Comparison of ENCODE assay signal across 16 cellular contexts in genomic region chr20:35385733-35386132, GRCh38. TPM values are rescaled to one million over a fixed set of nuclear protein-coding genes. Genes with fewer than 3 reads are reported as not detected.
DNase-seq lines count a peak whose midpoint lies in the region; FAIRE-seq and TF ChIP-seq lines count a peak whose summit lies in the region.
"Had no signal": no experiment of that assay in that cellular context is flagged by ENCODE, and none has a peak within 500 bp of the region (broad histone marks: within the 10 kb centered on the region; RNA-seq: fewer than 3 reads in every experiment).

No MANE protein-coding gene starts in this region.

- H3K36me3 ChIP-seq in astrocyte (ENCODE audit: insufficient read depth, low read length), result peaks cover 24% of the 10 kb centered on the region
- H3K36me3 ChIP-seq in mesenchymal stem cell (ENCODE audit: control insufficient read depth in 1 of 2, insufficient read depth in 2 of 2, low read depth in 1 of 2, low read length in 2 of 2), result peaks cover 20 to 42% of the 10 kb centered on the region in 2 experiments

- peak overlapping the region; percentile 75 for H2AK5ac ChIP-seq in mesenchymal stem cell (ENCODE audit: low read length, severe bottlenecking)

- no peaks in the 10 kb centered on the region for H4K20me1 ChIP-seq in astrocyte (ENCODE audit: insufficient read depth, low read length)

- H3K4me1 Mint-ChIP-seq in astrocyte (ENCODE audit: low read depth, unreplicated experiment), result peaks cover 16% of the 10 kb centered on the region

- H4K8ac ChIP-seq in mesenchymal stem cell (ENCODE audit: low read length), result no peak overlapping the region

- no peak for TF ChIP-seq CTCF in astrocyte (IDR thresholded peaks at IDR 0.05; ENCODE audit: insufficient read depth, low read depth, low read length)

- no peaks in the 10 kb centered on the region for H3K27me3 Mint-ChIP-seq in astrocyte (ENCODE audit: low read depth, unreplicated experiment)
- H3K27me3 Mint-ChIP-seq: CD4-positive, alpha-beta memory T cell had no signal

- no peak overlapping the region for H2BK12ac ChIP-seq in mesenchymal stem cell (ENCODE audit: low read length in 2 of 2)

- no peak overlapping the region for H3K4ac ChIP-seq in mesenchymal stem cell (ENCODE audit: low read depth in 1 of 2, low read length in 2 of 2)

- H3K27ac ChIP-seq in astrocyte (ENCODE audit: low read depth, low read length) (peak overlapping the region; percentile 30), mesenchymal stem cell (ENCODE audit: low read length, poor library complexity, severe bottlenecking) (no peak overlapping the region)
- H3K27ac ChIP-seq: C4-2B, HL-60 had no signal

- no peak overlapping the region for H2BK120ac ChIP-seq in mesenchymal stem cell (ENCODE audit: low read depth, low read length)

- 100% methylated on average over 1 of the region's 3 CpGs for WGBS in mesenchymal stem cell

- H3K9ac ChIP-seq in astrocyte (ENCODE audit: low read length) (peak overlapping the region; percentile 29), mesenchymal stem cell (ENCODE audit: low read length) (no peak overlapping the region)

- peaks cover 70% of the 10 kb centered on the region for H3K79me2 ChIP-seq in astrocyte (ENCODE audit: insufficient read depth, low read length)

- H2AFZ ChIP-seq in astrocyte (ENCODE audit: low read depth, low read length) (no peak overlapping the region), mesenchymal stem cell (ENCODE audit: low read depth, low read length) (no peak overlapping the region)

- no peak overlapping the region for H2BK15ac ChIP-seq in mesenchymal stem cell (ENCODE audit: low read depth, poor library complexity, severe bottlenecking)

- no peaks in the 10 kb centered on the region for H3K27me3 ChIP-seq in astrocyte (ENCODE audit: insufficient read depth, low read length)
- no peaks in the 10 kb centered on the region for H3K27me3 ChIP-seq in mesenchymal stem cell (ENCODE audit: control insufficient read depth in 1 of 2, insufficient read depth in 1 of 2, low read length in 2 of 2)
- H3K27me3 ChIP-seq: BE2C had no signal

- H3K4me2 ChIP-seq in astrocyte (ENCODE audit: low read length) (peak overlapping the region; percentile 27), mesenchymal stem cell (ENCODE audit: low read length, poor library complexity, severe bottlenecking) (no peak overlapping the region)
- H3K4me2 ChIP-seq: A549 had no signal

- no peak overlapping the region for H3K4me3 Mint-ChIP-seq in astrocyte (ENCODE audit: unreplicated experiment)
- H3K4me3 Mint-ChIP-seq: CD4-positive, alpha-beta memory T cell had no signal

- no peak for FAIRE-seq in astrocyte (lab: Jason Lieb, UNC)
- FAIRE-seq: A549, GM12892, H1 had no signal

- H3K9me3 Mint-ChIP-seq in astrocyte (ENCODE audit: unreplicated experiment), result no peaks in the 10 kb centered on the region
- H3K9me3 Mint-ChIP-seq: CD4-positive, alpha-beta memory T cell had no signal

- H3K9me3 ChIP-seq in astrocyte (ENCODE audit: insufficient read depth, low read depth, low read length) (no peaks in the 10 kb centered on the region), mesenchymal stem cell (ENCODE audit: control insufficient read depth, low read length) (no peaks in the 10 kb centered on the region)
- H3K9me3 ChIP-seq: A549, BE2C had no signal

- H2BK5ac ChIP-seq in mesenchymal stem cell (ENCODE audit: low read depth, low read length, poor library complexity, severe bottlenecking), result no peak overlapping the region

- H3K27ac Mint-ChIP-seq in astrocyte (ENCODE audit: unreplicated experiment), result peak overlapping the region; percentile 9
- H3K27ac Mint-ChIP-seq: CD4-positive, alpha-beta memory T cell had no signal

- H3K4me1 ChIP-seq in astrocyte (ENCODE audit: insufficient read depth, low read length) (peaks cover 24% of the 10 kb centered on the region), mesenchymal stem cell (ENCODE audit: control insufficient read depth, insufficient read depth, low read depth, low read length) (peaks cover 3% of the 10 kb centered on the region)
- H3K4me1 ChIP-seq: BE2C had no signal

- H3K79me1 ChIP-seq in mesenchymal stem cell (replicated peaks; ENCODE audit: low read length, poor library complexity, severe bottlenecking), result peaks cover 22% of the 10 kb centered on the region

- peaks cover 9% of the 10 kb centered on the region for H3K36me3 Mint-ChIP-seq in astrocyte (ENCODE audit: low read depth, unreplicated experiment)

- no peak overlapping the region for H3K14ac ChIP-seq in mesenchymal stem cell (ENCODE audit: low read length in 2 of 2)

- DNase-seq in astrocyte (ENCODE audit: low read depth) (no peak), dermis microvascular lymphatic vessel endothelial cell (ENCODE audit: low read depth in 2 of 2) (peak; percentile 25 to 32), mesenchymal stem cell (no peak), DMS53 (lab: John Stamatoyannopoulos, UW) (no peak), NCI-H146 treated with DMSO at 0.1 percent for 48 hours (lab: John Stamatoyannopoulos, UW; ENCODE audit: unreplicated experiment) (no peak)
- no peak for DNase-seq in activated effector memory CD4-positive, alpha-beta T cell treated with Interleukin-2 at 50 U/mL for 16 hours
- DNase-seq: BE2C; CD4-positive, alpha-beta memory T cell; DMS79 treated with DMSO at 0.1 percent for 48 hours; EL; GDM1 had no signal

- H3K23ac ChIP-seq in mesenchymal stem cell (ENCODE audit: low read length in 2 of 2), result no peak overlapping the region

- H3K4me3 ChIP-seq in astrocyte (ENCODE audit: insufficient read depth, low read depth, low read length) (no peak overlapping the region), mesenchymal stem cell (ENCODE audit: insufficient read depth in 1 of 2, low read depth in 1 of 2, low read length in 2 of 2) (no peak overlapping the region)
- H3K4me3 ChIP-seq: A549 had no signal

- H3K18ac ChIP-seq in mesenchymal stem cell (ENCODE audit: low read depth in 1 of 2, low read length in 2 of 2), result no peak overlapping the region

- H4K91ac ChIP-seq in mesenchymal stem cell (ENCODE audit: low read length), result no peak overlapping the region

RNA-seq across cellular contexts. Expression of gene UQCC1, which starts 26.0 kb away (rescaled TPM):
- total RNA-seq in astrocyte, result 44.5 and 49.0 TPM in 2 replicates
- total RNA-seq in dermis microvascular lymphatic vessel endothelial cell, result 20.8 and 21.6 TPM in 2 replicates
- 22.6 TPM for polyA plus RNA-seq in mesenchymal stem cell (2013, experiment 1 of 2)
- polyA plus RNA-seq in mesenchymal stem cell (2013, experiment 2 of 2), result 26.4 TPM

RNA-seq across cellular contexts. Expression of gene GDF5, which starts 52.3 kb away (rescaled TPM):
- total RNA-seq in astrocyte (12.6 and 15.9 TPM in 2 replicates), dermis microvascular lymphatic vessel endothelial cell (not detected in 2 replicates)
- polyA plus RNA-seq in mesenchymal stem cell (2013, experiment 1 of 2), result 0.08 TPM
- 0.07 TPM for polyA plus RNA-seq in mesenchymal stem cell (2013, experiment 2 of 2)
- total RNA-seq: CD4-positive, alpha-beta memory T cell; H1 had no signal
- polyA plus RNA-seq: A549; CD4-positive, alpha-beta memory T cell had no signal

Comparison
In these comparisons a context has a peak if more than half of its experiments do, and no peak if none do; other contexts are left out.
1. DNase-seq: peak in dermis microvascular lymphatic vessel endothelial cell (2 of 2); none in astrocyte (single experiment), mesenchymal stem cell (single experiment), DMS53 (single experiment), NCI-H146 treated with DMSO at 0.1 percent for 48 hours (single experiment) and activated effector memory CD4-positive, alpha-beta T cell treated with Interleukin-2 at 50 U/mL for 16 hours (single experiment).
2. RNA of gene GDF5, which starts 52.3 kb away (total RNA-seq): 12.6 to 15.9 TPM in astrocyte; not detected in dermis microvascular lymphatic vessel endothelial cell; every median in the first group is over 10 times any median in the second.